Comparison of ENCODE assay signal across 8 cellular contexts in genomic region chr16:30786115-30786935, GRCh38. TPM values are rescaled to one million over a fixed set of nuclear protein-coding genes. Genes with fewer than 3 reads are reported as not detected.
DNase-seq lines count a peak whose midpoint lies in the region; ATAC-seq and TF ChIP-seq lines count a peak whose summit lies in the region.

No MANE protein-coding gene starts in this region.

- CTCF ChIA-PET in OCI-LY7 (lab: Charles Lee; ENCODE audit: unreplicated experiment), result no interaction called here

- TF ChIP-seq POLR2A in testis (IDR thresholded peaks at IDR 0.05), result no peak

- intact Hi-C loops in OCI-LY7 (cut with micrococcal nuclease; ENCODE audit: unreplicated experiment), result no loop called here
- intact Hi-C loops in testis (cut with DNase I; ENCODE audit: low total_unique reads), result no loop called here

- TF ChIP-seq RAD21 in liver (IDR thresholded peaks at IDR 0.05), result no peak

- H3K36me3 ChIP-seq in OCI-LY7 (ENCODE audit: insufficient read depth, low read length) (no peaks in the 10 kb centered on the region), liver (ENCODE audit: control insufficient read depth in 4 of 4, insufficient read depth in 3 of 4, low read depth in 1 of 4, low read length in 3 of 4) (peaks cover 0 to 17% (median 4%) of the 10 kb centered on the region in 4 donors), testis (ENCODE audit: low read depth, missing control alignments) (no peaks in the 10 kb centered on the region)

- H3K4me1 ChIP-seq in OCI-LY7 (ENCODE audit: insufficient read depth, low read length, poor library complexity, severe bottlenecking) (peaks cover 10% of the 10 kb centered on the region), liver (ENCODE audit: control insufficient read depth in 4 of 4, insufficient read depth in 4 of 4, low read length in 3 of 4) (peaks cover 5 to 20% (median 11%) of the 10 kb centered on the region in 4 donors), testis (peaks cover 17% of the 10 kb centered on the region)

- H3K4me1 Mint-ChIP-seq in T-helper 1 cell treated with Interleukin-12 subunit alpha and Interleukin-12 subunit beta and Interleukin-4 antibody, amounts not matched to agents 30 μg/mL and 1 μg/mL, for 36 hours (ENCODE audit: low read depth), result peaks cover 2% of the 10 kb centered on the region

- POLR2A ChIA-PET in OCI-LY7 (lab: Charles Lee), result no interaction called here

- H3K27ac Mint-ChIP-seq in T-helper 1 cell treated with Interleukin-12 subunit alpha and Interleukin-12 subunit beta and Interleukin-4 antibody, amounts not matched to agents 30 μg/mL and 1 μg/mL, for 36 hours, result no peak overlapping the region

- H2AFZ ChIP-seq in OCI-LY7 (ENCODE audit: low read length), result no peak overlapping the region

- no peak for DNase-seq in T-helper 1 cell
- no peak for DNase-seq in OCI-LY7 (ENCODE audit: low spot score)
- DNase-seq in dedifferentiated amniotic fluid mesenchymal stem cell (ENCODE audit: extremely low spot score), result peak; percentile 70
- DNase-seq in testis, result peak; percentile 61
- no peak for DNase-seq in NCI-H1694 treated with DMSO at 0.1 percent for 48 hours (lab: John Stamatoyannopoulos, UW)

- H4K20me1 ChIP-seq in OCI-LY7 (ENCODE audit: insufficient read depth, low read length), result no peaks in the 10 kb centered on the region

- peak overlapping the region; percentile 61 for H3K4me3 Mint-ChIP-seq in T-helper 1 cell treated with Interleukin-12 subunit alpha and Interleukin-12 subunit beta and Interleukin-4 antibody, amounts not matched to agents 30 μg/mL and 1 μg/mL, for 36 hours

- no TSS peak for BruUV-seq in OCI-LY7 (replicated peaks; lab: Mats Ljungman, UMichigan)

- H3K9me3 Mint-ChIP-seq in T-helper 1 cell treated with Interleukin-12 subunit alpha and Interleukin-12 subunit beta and Interleukin-4 antibody, amounts not matched to agents 30 μg/mL and 1 μg/mL, for 36 hours, result no peaks in the 10 kb centered on the region

- TF ChIP-seq CTCF in OCI-LY7 (conservative IDR thresholded peaks at IDR 0.05; ENCODE audit: low read length) (no peak), liver (IDR thresholded peaks at IDR 0.05; ENCODE audit: low read depth, low read length, missing input control) (no peak), testis (IDR thresholded peaks at IDR 0.05) (no peak)

- H3K9me3 ChIP-seq in OCI-LY7 (ENCODE audit: low read length) (no peaks in the 10 kb centered on the region), liver (ENCODE audit: control insufficient read depth in 4 of 4, low read length in 3 of 4) (no peaks in the 10 kb centered on the region), testis (no peaks in the 10 kb centered on the region)

- no peaks in the 10 kb centered on the region for H3K36me3 Mint-ChIP-seq in T-helper 1 cell treated with Interleukin-12 subunit alpha and Interleukin-12 subunit beta and Interleukin-4 antibody, amounts not matched to agents 30 μg/mL and 1 μg/mL, for 36 hours (ENCODE audit: low read depth)

- H3K4me3 ChIP-seq in OCI-LY7 (ENCODE audit: low read depth, low read length, poor library complexity, severe bottlenecking) (peak overlapping the region; percentile 78), liver (ENCODE audit: low read depth in 1 of 3, low read length in 3 of 3) (peak overlapping the region; percentile 84 to 98 (median 92)), testis (peak overlapping the region; percentile 93 to 96)

- H3K27me3 ChIP-seq in liver (ENCODE audit: control insufficient read depth in 4 of 4, insufficient read depth in 4 of 4, low read length in 3 of 4) (no peaks in the 10 kb centered on the region), testis (no peaks in the 10 kb centered on the region)

- no peaks in the 10 kb centered on the region for H3K9me2 ChIP-seq in OCI-LY7 (ENCODE audit: insufficient read depth, low read length)

- peak overlapping the region in 1 of 2 donors; percentile 36 for H3K9ac ChIP-seq in liver (ENCODE audit: low read depth in 1 of 2, low read length in 2 of 2)

- H3K27ac ChIP-seq in OCI-LY7 (ENCODE audit: low read depth, low read length, poor library complexity, severe bottlenecking) (no peak overlapping the region), liver (ENCODE audit: low read depth in 1 of 2, low read length in 2 of 2) (peak overlapping the region in 1 of 2 donors; percentile 56), testis (peak overlapping the region; percentile 77 to 80)

- ATAC-seq in HG03045 (IDR thresholded peaks at IDR 0.05; ENCODE audit: unreplicated experiment), result no peak

- peaks cover 41% of the 10 kb centered on the region for H3K27me3 Mint-ChIP-seq in T-helper 1 cell treated with Interleukin-12 subunit alpha and Interleukin-12 subunit beta and Interleukin-4 antibody, amounts not matched to agents 30 μg/mL and 1 μg/mL, for 36 hours (ENCODE audit: low read depth)

- H3K4me2 ChIP-seq in OCI-LY7 (ENCODE audit: low read length), result peak overlapping the region; percentile 72

- H3K79me2 ChIP-seq in OCI-LY7 (ENCODE audit: insufficient read depth, low read depth, low read length), result no peaks in the 10 kb centered on the region

- WGBS in liver, result 8% methylated on average over 57 of the region's 57 CpGs
- WGBS in testis, 2 donors, result 2 to 9% methylated on average over 15 to 42 of the region's 57 CpGs

TF ChIP-seq in liver, 16 proteins besides CTCF, POLR2A, EP300 and RAD21 (continues in another document):
- TF ChIP-seq TAF1 (conservative IDR thresholded peaks at IDR 0.05), result no peak
- no peak for TF ChIP-seq FOXA1 (IDR thresholded peaks at IDR 0.05)
- TF ChIP-seq ZBTB33 (IDR thresholded peaks at IDR 0.05), result no peak
- no peak for TF ChIP-seq ATF3 (IDR thresholded peaks at IDR 0.05)
- TF ChIP-seq SP1 (IDR thresholded peaks at IDR 0.05), result no peak
- TF ChIP-seq YY1 (IDR thresholded peaks at IDR 0.05), result no peak
- TF ChIP-seq FOXA2 (IDR thresholded peaks at IDR 0.05), result no peak
- no peak for TF ChIP-seq RXRA (IDR thresholded peaks at IDR 0.05)

RNA-seq across cellular contexts. Expression of gene ZNF629, which starts 0.7 kb away (rescaled TPM):
- total RNA-seq in OCI-LY7 (2014; rRNA removed; shearing (Covaris generic)), result 1.9 and 2.5 TPM in 2 replicates
- total RNA-seq in OCI-LY7 (2022) (1.0 and 1.1 TPM in 2 replicates), liver (1 to 10 TPM; 3.3 to 4.2 TPM), testis (10 to 100 TPM; 19.4 to 21.9 TPM)
- polyA plus RNA-seq in liver (1 to 10 TPM in 1 of 2 donors, under 1 TPM in 1; 0.86 to 3.5 TPM), testis (ENCODE audit: insufficient read depth, low read depth, low replicate concordance) (11.2 TPM)

RNA-seq across cellular contexts. Expression of gene RNF40, which starts 24.2 kb away (rescaled TPM):
- total RNA-seq in OCI-LY7 (2014; rRNA removed; shearing (Covaris generic)), result 54.8 and 70.5 TPM in 2 replicates
- total RNA-seq in OCI-LY7 (2022) (108 and 120 TPM in 2 replicates), liver (10 to 100 TPM; 41.0 to 55.4 TPM), testis (100 to 1,000 TPM; 143 to 162 TPM)
- polyA plus RNA-seq in liver (10 to 100 TPM; 25.9 to 27.1 TPM), testis (ENCODE audit: insufficient read depth, low read depth, low replicate concordance) (219 TPM)

RNA-seq across cellular contexts. Expression of gene CFAP119, which starts 24.5 kb away (rescaled TPM):
- 20.7 and 27.4 TPM in 2 replicates for total RNA-seq in OCI-LY7 (2014; rRNA removed; shearing (Covaris generic))
- total RNA-seq in OCI-LY7 (2022), result 25.0 and 27.4 TPM in 2 replicates
- 1 to 10 TPM in 1 of 2 donors, under 1 TPM in 1; 0.33 to 2.7 TPM for total RNA-seq in liver
- polyA plus RNA-seq in liver, result 1 to 10 TPM in 1 of 2 donors, under 1 TPM in 1; 0.82 to 1.6 TPM
- 10 to 100 TPM; 31.5 to 54.2 TPM for total RNA-seq in testis
- polyA plus RNA-seq in testis (ENCODE audit: insufficient read depth, low read depth, low replicate concordance), result 43.3 TPM

RNA-seq across cellular contexts. Expression of gene PHKG2, which starts 38.1 kb away (rescaled TPM):
- total RNA-seq in OCI-LY7 (2014; rRNA removed; shearing (Covaris generic)), result 37.6 and 40.5 TPM in 2 replicates
- total RNA-seq in OCI-LY7 (2022) (41.9 and 46.5 TPM in 2 replicates), liver (10 to 100 TPM in 1 of 2 donors, 1 to 10 TPM in 1; 9.2 to 16.3 TPM), testis (100 to 1,000 TPM in 1 of 2 donors, 10 to 100 TPM in 1; 78.4 to 129 TPM)
- polyA plus RNA-seq in liver (10 to 100 TPM; 19.5 to 21.2 TPM), testis (ENCODE audit: insufficient read depth, low read depth, low replicate concordance) (312 TPM)

Comparison
In these comparisons a context has a peak if more than half of its experiments do, and no peak if none do; other contexts are left out.
1. DNase-seq: peak in dedifferentiated amniotic fluid mesenchymal stem cell (single experiment) and testis (single experiment); none in T-helper 1 cell (0 of 5), OCI-LY7 (single experiment) and NCI-H1694 treated with DMSO at 0.1 percent for 48 hours (single experiment).
2. RNA of gene CFAP119, which starts 24.5 kb away (total RNA-seq): 31.5 to 54.2 TPM in testis and 20.7 to 27.4 TPM in OCI-LY7; 0.33 to 2.7 TPM in liver; every median in the first group is over 4 times any median in the second.
3. Peak in every context shown above with its lines, with median percentiles within 50 percentile points of each other: H3K4me3 ChIP-seq.